In the genomic region with DNA sequence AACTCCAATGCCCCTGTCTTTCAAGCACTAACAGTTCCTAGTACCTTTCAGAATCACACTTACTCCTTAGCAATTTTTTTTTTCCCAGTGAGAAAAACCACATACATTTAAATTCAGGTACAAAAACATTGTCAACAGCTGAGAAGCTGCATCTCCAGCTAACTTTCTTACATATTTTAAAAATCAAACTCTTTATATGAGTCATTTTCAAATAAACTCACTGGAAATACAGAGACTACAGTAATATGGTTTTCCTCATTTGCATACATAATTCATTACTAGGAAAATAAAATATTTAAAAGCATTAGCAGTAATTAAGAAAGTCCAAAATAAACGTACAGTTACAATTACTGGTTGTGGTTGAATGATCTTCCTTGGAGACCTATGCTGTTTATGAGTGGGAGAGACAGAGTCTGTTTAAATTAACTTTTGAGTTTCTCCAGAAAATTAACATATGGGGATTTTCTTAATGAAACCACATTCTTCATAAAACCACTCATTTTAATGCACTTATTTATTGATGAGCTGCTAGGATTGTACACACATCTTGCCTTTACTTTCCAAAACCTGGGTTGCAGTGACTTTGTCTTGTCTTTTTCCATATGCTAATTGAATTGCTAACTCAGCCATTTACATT, we compare ENCODE assay signal across 36 cellular contexts. TPM values are rescaled to one million over a fixed set of nuclear protein-coding genes. Genes with fewer than 3 reads are reported as not detected.
"Had no signal": no experiment of that assay in that cellular context is flagged by ENCODE, and none has a peak within 500 bp of the region (broad histone marks: within the 10 kb centered on the region; RNA-seq: fewer than 3 reads in every experiment).

No MANE protein-coding gene starts in this region.

- H3K4me3 ChIP-seq: coronary artery, esophagus muscularis mucosa, gastroesophageal sphincter, heart right ventricle, left lung, mucosa of descending colon, prostate gland, right atrium auricular region, smooth muscle cell, suprapubic skin, transverse colon, upper lobe of right lung, vagina had no signal

- H3K27ac Mint-ChIP-seq: mesothelial cell of epicardium, nephron progenitor cell had no signal

- ATAC-seq: foreskin keratinocyte, gastroesophageal sphincter, heart right ventricle, left cardiac atrium, left lung, mucosa of descending colon, sciatic nerve, upper lobe of right lung had no signal

- H3K27me3 ChIP-seq: esophagus muscularis mucosa, foreskin keratinocyte, gastroesophageal sphincter, left lung, right atrium auricular region, suprapubic skin, transverse colon, upper lobe of right lung, vagina had no signal

- H3K9me3 ChIP-seq: esophagus muscularis mucosa, gastroesophageal sphincter, heart right ventricle, left lung, mucosa of descending colon, prostate gland, right atrium auricular region, suprapubic skin, transverse colon, upper lobe of right lung, vagina had no signal

- H3K4me2 ChIP-seq: smooth muscle cell had no signal

- H3K27ac ChIP-seq: coronary artery, esophagus muscularis mucosa, foreskin keratinocyte, gastroesophageal sphincter, heart right ventricle, left lung, prostate gland, right atrium auricular region, suprapubic skin, transverse colon, upper lobe of right lung, vagina had no signal

- H3K4me3 Mint-ChIP-seq: mesothelial cell of epicardium, naive B cell, nephron progenitor cell had no signal

- H3K36me3 Mint-ChIP-seq: mesothelial cell of epicardium had no signal

- H3K4me1 Mint-ChIP-seq: mesothelial cell of epicardium, naive B cell had no signal

- H3K9me3 Mint-ChIP-seq: nephron progenitor cell had no signal

- H3K4me1 ChIP-seq: esophagus muscularis mucosa, foreskin keratinocyte, gastroesophageal sphincter, heart right ventricle, left lung, prostate gland, right atrium auricular region, suprapubic skin, transverse colon, upper lobe of right lung, vagina had no signal

- DNase-seq: dermis blood vessel endothelial cell; effector memory CD4-positive, alpha-beta T cell; foreskin keratinocyte; glutamatergic neuron; heart right ventricle; hippocampal formation; left cardiac atrium; left lung; mesenchymal stem cell; mucosa of descending colon; naive B cell; nephron progenitor cell; nucleus accumbens; stimulated activated CD4-positive, alpha-beta T cell treated with anti-CD3 and anti-CD28 coated beads, Interleukin-12 subunit alpha, Interleukin-12 subunit beta, amount 100 ng/mL, for 4 hours; stimulated activated CD4-positive, alpha-beta T cell treated with anti-CD3 and anti-CD28 coated beads, Interleukin-1b, Interleukin-23, amount 100 ng/mL, for 48 hours; stimulated activated CD4-positive, alpha-beta T cell treated with anti-CD3 and anti-CD28 coated beads, Interleukin-4, amount 100 ng/mL, for 1 hour; stimulated activated CD8-positive, alpha-beta memory T cell treated with anti-CD3 and anti-CD28 coated beads, Interleukin-4, amount 100 ng/mL, for 48 hours; stimulated activated naive CD4-positive, alpha-beta T cell treated with Interleukin-2 at 50 U/mL for 16 hours; transverse colon; upper lobe of right lung had no signal

- H3K36me3 ChIP-seq: esophagus muscularis mucosa, gastroesophageal sphincter, heart right ventricle, left lung, prostate gland, right atrium auricular region, suprapubic skin, transverse colon, upper lobe of right lung, vagina had no signal

RNA-seq across cellular contexts. Expression of a gene that starts 9.8 kb away (rescaled TPM):
- total RNA-seq: dermis blood vessel endothelial cell, endothelial cell of umbilical vein, epithelial cell of proximal tubule, esophagus muscularis mucosa, fibroblast of lung, foreskin keratinocyte, gastroesophageal sphincter, heart right ventricle, kidney epithelial cell, left cardiac atrium, lung microvascular endothelial cell, mesothelial cell of epicardium, mucosa of descending colon, osteocyte, prostate gland, right atrium auricular region, sciatic nerve, transverse colon, upper lobe of right lung, vagina had no signal
